Comparison of ENCODE assay signal across 14 cellular contexts in the genomic region with DNA sequence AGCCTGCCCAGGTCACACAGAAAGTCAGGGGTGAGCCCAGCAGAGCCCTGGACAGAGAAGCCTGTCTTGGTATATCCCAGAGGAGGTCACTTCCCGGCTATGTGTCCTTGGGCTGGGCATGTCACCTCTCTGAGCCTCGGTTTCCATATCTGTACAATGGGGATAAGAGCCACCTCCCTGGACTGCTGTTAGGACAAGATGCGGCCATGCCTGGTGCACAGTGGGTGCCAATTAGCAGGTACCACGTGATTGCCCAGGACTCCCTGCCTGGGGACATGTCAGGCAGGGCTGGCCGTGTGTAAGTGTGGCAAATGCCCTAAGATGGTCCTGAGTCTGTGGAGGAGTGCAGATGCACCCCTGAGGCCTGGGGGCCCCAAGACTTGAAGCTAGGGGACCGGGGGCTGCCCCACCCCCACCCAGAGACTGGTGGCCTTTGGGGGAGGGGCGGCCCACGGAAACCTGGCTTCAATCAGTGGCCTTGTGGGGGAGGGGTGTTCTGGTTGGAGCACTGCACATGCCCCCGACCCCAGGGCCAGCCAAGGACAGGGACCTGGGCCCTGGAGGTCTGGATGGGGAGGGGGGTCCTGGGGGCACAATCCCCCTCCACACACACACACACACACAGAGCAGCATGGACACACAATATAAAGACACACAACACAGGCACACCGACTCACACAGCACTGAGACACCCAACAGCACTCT. TPM values are rescaled to one million over a fixed set of nuclear protein-coding genes. Genes with fewer than 3 reads are reported as not detected.
DNase-seq lines count a peak whose midpoint lies in the region; ATAC-seq and TF ChIP-seq lines count a peak whose summit lies in the region.
"Had no signal": no experiment of that assay in that cellular context is flagged by ENCODE, and none has a peak within 500 bp of the region (broad histone marks: within the 10 kb centered on the region; RNA-seq: fewer than 3 reads in every experiment).

No MANE protein-coding gene starts in this region.

- H3K27me3 ChIP-seq in lower lobe of right lung (ENCODE audit: low read depth) (no peaks in the 10 kb centered on the region), tibial nerve (no peaks in the 10 kb centered on the region)
- H3K27me3 ChIP-seq: cardiac muscle cell had no signal

- no peaks in the 10 kb centered on the region for H3K4me1 Mint-ChIP-seq in stimulated activated effector memory CD8-positive, alpha-beta T cell treated with anti-CD3 and anti-CD28 coated beads, Interleukin-12 subunit alpha, Interleukin-12 subunit beta, amount 100 ng/mL, for 72 hours
- H3K4me1 Mint-ChIP-seq in activated T-cell treated with anti-CD3 and anti-CD28 coated beads, Interleukin-2, amount 50 U/mL, for 4 hours (ENCODE audit: low read depth) = no peaks in the 10 kb centered on the region

- H3K4me1 ChIP-seq in lower lobe of right lung (no peaks in the 10 kb centered on the region), tibial nerve (peaks cover 0 to 22% (median 0%) of the 10 kb centered on the region in 4 donors)

- intact Hi-C loops in lower lobe of right lung (cut with DNase I) = no loop called here

- TF ChIP-seq POLR2A in tibial nerve (IDR thresholded peaks at IDR 0.05) = no peak

- H3K4me3 Mint-ChIP-seq in stimulated activated effector memory CD8-positive, alpha-beta T cell treated with anti-CD3 and anti-CD28 coated beads, Interleukin-12 subunit alpha, Interleukin-12 subunit beta, amount 100 ng/mL, for 72 hours = no peak overlapping the region
- H3K4me3 Mint-ChIP-seq in activated T-cell treated with anti-CD3 and anti-CD28 coated beads, Interleukin-2, amount 50 U/mL, for 4 hours = no peak overlapping the region
- H3K4me3 Mint-ChIP-seq: activated T-cell treated with anti-CD3 and anti-CD28 coated beads, Interleukin-2, amount 50 U/mL, for 72 hours had no signal

- H3K9me3 ChIP-seq in lower lobe of right lung (no peaks in the 10 kb centered on the region), tibial nerve (no peaks in the 10 kb centered on the region)

- H3K4me3 ChIP-seq in astrocyte of the cerebellum (ENCODE audit: low read depth, low read length) (peak overlapping the region; percentile 34), lower lobe of right lung (peak overlapping the region; percentile 44), tibial nerve (peak overlapping the region; percentile 9 to 51 (median 18))
- H3K4me3 ChIP-seq: cardiac muscle cell had no signal

- H3K9me3 Mint-ChIP-seq in stimulated activated effector memory CD8-positive, alpha-beta T cell treated with anti-CD3 and anti-CD28 coated beads, Interleukin-12 subunit alpha, Interleukin-12 subunit beta, amount 100 ng/mL, for 72 hours = no peaks in the 10 kb centered on the region
- H3K9me3 Mint-ChIP-seq in activated T-cell treated with anti-CD3 and anti-CD28 coated beads, Interleukin-2, amount 50 U/mL, for 4 hours = no peaks in the 10 kb centered on the region
- H3K9me3 Mint-ChIP-seq: activated T-cell treated with anti-CD3 and anti-CD28 coated beads, Interleukin-2, amount 50 U/mL, for 72 hours had no signal

- no peak for TF ChIP-seq EP300 in tibial nerve (IDR thresholded peaks at IDR 0.05)

- TF ChIP-seq CTCF in astrocyte of the cerebellum (IDR thresholded peaks at IDR 0.05; ENCODE audit: low read depth, low read length, missing control alignments) (no peak), lower lobe of right lung (IDR thresholded peaks at IDR 0.05) (no peak), tibial nerve (IDR thresholded peaks at IDR 0.05) (no peak)

- H3K27ac ChIP-seq in lower lobe of right lung (peak overlapping the region; percentile 46), tibial nerve (peak overlapping the region in 3 of 4 donors; percentile 26 to 77 (median 72))
- H3K27ac ChIP-seq: cardiac muscle cell, VCaP had no signal

- WGBS in tibial nerve, 2 donors = 34 to 39% methylated on average over 6 to 10 of the region's 10 CpGs

- ATAC-seq in lower lobe of right lung (no peak), HG03342 (IDR thresholded peaks at IDR 0.05; ENCODE audit: unreplicated experiment) (no peak)
- no peak for ATAC-seq in stimulated activated effector memory CD8-positive, alpha-beta T cell treated with anti-CD3 and anti-CD28 coated beads, Interleukin-12 subunit alpha, Interleukin-12 subunit beta, amount 100 ng/mL, for 72 hours
- ATAC-seq in activated T-cell treated with anti-CD3 and anti-CD28 coated beads, Interleukin-2, amount 50 U/mL, for 4 hours = no peak
- ATAC-seq: activated T-cell treated with anti-CD3 and anti-CD28 coated beads, Interleukin-2, amount 50 U/mL, for 72 hours had no signal

- H3K36me3 ChIP-seq in lower lobe of right lung (no peaks in the 10 kb centered on the region), tibial nerve (no peaks in the 10 kb centered on the region)
- H3K36me3 ChIP-seq: cardiac muscle cell had no signal

- H3K27ac Mint-ChIP-seq in stimulated activated effector memory CD8-positive, alpha-beta T cell treated with anti-CD3 and anti-CD28 coated beads, Interleukin-12 subunit alpha, Interleukin-12 subunit beta, amount 100 ng/mL, for 72 hours = no peak overlapping the region
- H3K27ac Mint-ChIP-seq: activated T-cell treated with anti-CD3 and anti-CD28 coated beads, Interleukin-2, amount 50 U/mL, for 72 hours had no signal

- in situ Hi-C loops in astrocyte of the cerebellum (cut with HindIII; ENCODE audit: low sequenced_read_pairs) = no loop called here

- H3K27me3 Mint-ChIP-seq in activated T-cell treated with anti-CD3 and anti-CD28 coated beads, Interleukin-2, amount 50 U/mL, for 4 hours (ENCODE audit: low read depth) = no peaks in the 10 kb centered on the region

- DNase-seq in NCI-H748 (lab: John Stamatoyannopoulos, UW; ENCODE audit: unreplicated experiment) (peak; percentile 24), NCI-H748 treated with DMSO at 0.1 percent for 48 hours (lab: John Stamatoyannopoulos, UW) (no peak), astrocyte of the cerebellum (ENCODE audit: low read depth) (no peak), lower lobe of right lung (no peak), tibial nerve (ENCODE audit: low spot score in 2 of 2) (no peak)
- DNase-seq in stimulated activated effector memory CD8-positive, alpha-beta T cell treated with anti-CD3 and anti-CD28 coated beads, Interleukin-12 subunit alpha, Interleukin-12 subunit beta, amount 100 ng/mL, for 72 hours (ENCODE audit: low spot score in 2 of 2) = no peak
- no peak for DNase-seq in activated T-cell treated with anti-CD3 and anti-CD28 coated beads, Interleukin-2, amount 50 U/mL, for 4 hours
- DNase-seq: activated T-cell treated with anti-CD3 and anti-CD28 coated beads, Interleukin-2, amount 50 U/mL, for 72 hours; DMS79; NCI-H524 treated with DMSO at 0.1 percent for 48 hours; stimulated activated CD4-positive, alpha-beta T cell treated with anti-CD3 and anti-CD28 coated beads, Interleukin-1b, Interleukin-23, amount 100 ng/mL, for 48 hours had no signal

- no peaks in the 10 kb centered on the region for H3K36me3 Mint-ChIP-seq in stimulated activated effector memory CD8-positive, alpha-beta T cell treated with anti-CD3 and anti-CD28 coated beads, Interleukin-12 subunit alpha, Interleukin-12 subunit beta, amount 100 ng/mL, for 72 hours
- H3K36me3 Mint-ChIP-seq in activated T-cell treated with anti-CD3 and anti-CD28 coated beads, Interleukin-2, amount 50 U/mL, for 4 hours (ENCODE audit: insufficient read depth) = no peaks in the 10 kb centered on the region

RNA-seq across cellular contexts. Expression of a gene that starts 0.9 kb away (rescaled TPM):
- total RNA-seq in lower lobe of right lung (13.4 TPM), tibial nerve (10 to 100 TPM in 3 of 4 donors, 1 to 10 TPM in 1; 9.0 to 48.8 (median 42.3) TPM)
- under 1 TPM in 2 of 3 donors, not detected in 1; 0.08 to 0.54 TPM for total RNA-seq in activated T-cell treated with anti-CD3 and anti-CD28 coated beads, Interleukin-2, amount 50 U/mL, for 4 hours

RNA-seq across cellular contexts. Expression of a gene that starts 34.6 kb away (rescaled TPM):
- 133 TPM for total RNA-seq in lower lobe of right lung
- 100 to 1,000 TPM; 172 to 269 (median 185) TPM for total RNA-seq in tibial nerve
- 10 to 100 TPM; 62.6 to 90.1 (median 78.7) TPM for total RNA-seq in activated T-cell treated with anti-CD3 and anti-CD28 coated beads, Interleukin-2, amount 50 U/mL, for 4 hours

RNA-seq across cellular contexts. Expression of a gene that starts 36.0 kb away (rescaled TPM):
- total RNA-seq in lower lobe of right lung (42.8 TPM), tibial nerve (10 to 100 TPM; 51.3 to 70.1 (median 63.4) TPM)
- total RNA-seq in activated T-cell treated with anti-CD3 and anti-CD28 coated beads, Interleukin-2, amount 50 U/mL, for 4 hours = 10 to 100 TPM; 83.0 to 92.1 (median 89.4) TPM

RNA-seq across cellular contexts. Expression of a gene that starts 36.7 kb away (rescaled TPM):
- total RNA-seq in lower lobe of right lung = 59.9 TPM
- total RNA-seq in tibial nerve = 10 to 100 TPM in 2 of 4 donors, 1 to 10 TPM in 2; 4.5 to 15.1 (median 9.2) TPM
- 10 to 100 TPM; 16.8 to 19.0 (median 17.5) TPM for total RNA-seq in activated T-cell treated with anti-CD3 and anti-CD28 coated beads, Interleukin-2, amount 50 U/mL, for 4 hours
